ENCODE assay signal across 17 cellular contexts in the genomic region with DNA sequence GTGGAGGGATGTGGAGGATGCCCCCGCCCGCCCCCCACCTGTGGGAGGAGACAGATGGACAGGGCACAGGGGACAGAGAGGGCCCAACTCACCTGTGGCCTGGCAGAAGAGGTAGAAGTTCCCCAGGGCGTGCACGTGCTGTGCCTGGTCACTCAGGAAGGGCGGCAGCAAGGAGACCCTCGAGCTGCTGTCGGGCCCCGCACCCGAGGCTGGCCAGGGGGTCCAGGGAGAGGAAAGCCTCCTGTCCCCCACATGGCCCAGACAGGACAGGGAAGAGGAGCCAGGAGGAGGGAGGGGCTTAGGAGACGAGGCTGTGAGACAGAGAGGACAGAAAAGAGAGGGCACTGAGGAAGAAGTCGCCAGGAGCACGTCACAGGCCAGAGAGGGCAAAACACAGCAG. TPM values are rescaled to one million over a fixed set of nuclear protein-coding genes. Genes with fewer than 3 reads are reported as not detected.
DNase-seq lines count a peak whose midpoint lies in the region; ATAC-seq and TF ChIP-seq lines count a peak whose summit lies in the region.
"Had no signal": no experiment of that assay in that cellular context is flagged by ENCODE, and none has a peak within 500 bp of the region (broad histone marks: within the 10 kb centered on the region; RNA-seq: fewer than 3 reads in every experiment).

No MANE protein-coding gene starts in this region.

- H3K9me3 ChIP-seq in BLaER1, result no peaks in the 10 kb centered on the region
- H3K9me3 ChIP-seq in CD8-positive, alpha-beta T cell (ENCODE audit: low read length), result no peaks in the 10 kb centered on the region
- H3K9me3 ChIP-seq: esophagus squamous epithelium, pancreas, uterus had no signal

- H3K4me2 ChIP-seq in BLaER1, result peak overlapping the region; percentile 90; the same call in 1 of the 2 replicates
- H3K4me2 ChIP-seq: KMS-11 had no signal

- peak overlapping the region; percentile 79 for H3K27ac Mint-ChIP-seq in CD8-positive, alpha-beta T cell
- peak overlapping the region; percentile 66 to 94 for H3K27ac Mint-ChIP-seq in activated naive CD4-positive, alpha-beta T cell treated with anti-CD3 and anti-CD28 coated beads, Interleukin-2, amount 50 U/mL, for 72 hours
- H3K27ac Mint-ChIP-seq in memory B cell (peak overlapping the region; percentile 69), nephron progenitor cell (no peak overlapping the region)

- no peaks in the 10 kb centered on the region for H3K9me3 Mint-ChIP-seq in CD8-positive, alpha-beta T cell
- no peaks in the 10 kb centered on the region for H3K9me3 Mint-ChIP-seq in activated naive CD4-positive, alpha-beta T cell treated with anti-CD3 and anti-CD28 coated beads, Interleukin-2, amount 50 U/mL, for 72 hours
- H3K9me3 Mint-ChIP-seq in memory B cell (no peaks in the 10 kb centered on the region), nephron progenitor cell (no peaks in the 10 kb centered on the region)

- H3K4me3 Mint-ChIP-seq in CD8-positive, alpha-beta T cell, result no peak overlapping the region
- H3K4me3 Mint-ChIP-seq in memory B cell, result no peak overlapping the region
- no peak overlapping the region for H3K4me3 Mint-ChIP-seq in nephron progenitor cell

- intact Hi-C loops in CD8-positive, alpha-beta T cell (cut with DNase I, micrococcal nuclease), result no loop called here

- H3K4me3 ChIP-seq in BLaER1, result no peak overlapping the region
- no peak overlapping the region for H3K4me3 ChIP-seq in CD8-positive, alpha-beta T cell (ENCODE audit: low read depth, low read length)
- H3K4me3 ChIP-seq: esophagus squamous epithelium, pancreas, uterus had no signal

- no peak overlapping the region for H3K9ac ChIP-seq in BLaER1
- H3K9ac ChIP-seq: KMS-11 had no signal

- 0 out of 2 replicates have a peak overlapping the region, but pooled peaks have one; percentile 22 for H3K27ac ChIP-seq in BLaER1
- no peak overlapping the region for H3K27ac ChIP-seq in CD8-positive, alpha-beta T cell (ENCODE audit: low read depth, low read length)
- H3K27ac ChIP-seq: esophagus squamous epithelium, KMS-11, pancreas, uterus had no signal

- H3K36me3 Mint-ChIP-seq in CD8-positive, alpha-beta T cell, result peaks cover 56% of the 10 kb centered on the region
- peaks cover 27 to 47% of the 10 kb centered on the region in 2 donors for H3K36me3 Mint-ChIP-seq in activated naive CD4-positive, alpha-beta T cell treated with anti-CD3 and anti-CD28 coated beads, Interleukin-2, amount 50 U/mL, for 72 hours
- H3K36me3 Mint-ChIP-seq in memory B cell (peaks cover 13% of the 10 kb centered on the region), nephron progenitor cell (ENCODE audit: low read depth) (peaks cover 33% of the 10 kb centered on the region)

- H3K27me3 Mint-ChIP-seq in CD8-positive, alpha-beta T cell (ENCODE audit: low read depth), result no peaks in the 10 kb centered on the region
- H3K27me3 Mint-ChIP-seq in memory B cell, result no peaks in the 10 kb centered on the region
- no peaks in the 10 kb centered on the region for H3K27me3 Mint-ChIP-seq in nephron progenitor cell (ENCODE audit: low read depth, poor library complexity)

- CTCF ChIA-PET in CD8-positive, alpha-beta T cell (lab: Charles Lee), result interaction anchor here (1.1 kb wide), 1 partner anchor 9 kb away, joined by 3 read pairs; no protein-coding TSS in a partner anchor

- peaks cover 53% of the 10 kb centered on the region for H3K36me3 ChIP-seq in BLaER1
- H3K36me3 ChIP-seq in CD8-positive, alpha-beta T cell (ENCODE audit: insufficient read depth, low read length), result peaks cover 53% of the 10 kb centered on the region
- H3K36me3 ChIP-seq: pancreas, uterus had no signal

- no peak for ATAC-seq in CD8-positive, alpha-beta T cell
- ATAC-seq in activated naive CD4-positive, alpha-beta T cell treated with anti-CD3 and anti-CD28 coated beads, Interleukin-2, amount 50 U/mL, for 72 hours, result no peak
- ATAC-seq in memory B cell (ENCODE audit: low read depth) (no peak), GM18517 (IDR thresholded peaks at IDR 0.05; ENCODE audit: unreplicated experiment) (no peak)
- ATAC-seq: left ventricle myocardium superior, pancreas had no signal

- H3K27me3 ChIP-seq in BLaER1, result no peaks in the 10 kb centered on the region
- H3K27me3 ChIP-seq in CD8-positive, alpha-beta T cell (ENCODE audit: insufficient read depth, low read length), result no peaks in the 10 kb centered on the region
- H3K27me3 ChIP-seq: esophagus squamous epithelium, pancreas, uterus had no signal

- peaks cover 63% of the 10 kb centered on the region for H3K4me1 ChIP-seq in BLaER1
- H3K4me1 ChIP-seq in CD8-positive, alpha-beta T cell (ENCODE audit: insufficient read depth, low read length), result peaks cover 14% of the 10 kb centered on the region
- H3K4me1 ChIP-seq: pancreas, uterus had no signal

- no peak for TF ChIP-seq CTCF in CD8-positive, alpha-beta T cell (IDR thresholded peaks at IDR 0.05)
- TF ChIP-seq CTCF in nephron progenitor cell (IDR thresholded peaks at IDR 0.05), result no peak

- POLR2A ChIA-PET in CD8-positive, alpha-beta T cell (lab: Charles Lee), result no interaction called here

- no peak for DNase-seq in CD8-positive, alpha-beta T cell
- no peak for DNase-seq in activated naive CD4-positive, alpha-beta T cell treated with anti-CD3 and anti-CD28 coated beads, Interleukin-2, amount 50 U/mL, for 72 hours (ENCODE audit: low spot score in 2 of 2)
- DNase-seq in memory B cell (ENCODE audit: low spot score in 2 of 2) (no peak), HK-2 (ENCODE audit: unreplicated experiment) (no peak), nephron progenitor cell (no peak)
- DNase-seq: activated CD8-positive, alpha-beta memory T cell treated with anti-CD3 and anti-CD28 coated beads, Interleukin-2, amount 50 U/mL, for 4 hours; esophagus squamous epithelium; left ventricle myocardium superior; NCI-H1048; NCI-H2029; NCI-H510A; RPMI8226; uterus had no signal

- H4K20me1 ChIP-seq in BLaER1, result peaks cover 85% of the 10 kb centered on the region

- H3K4me1 Mint-ChIP-seq in CD8-positive, alpha-beta T cell (ENCODE audit: low read depth), result peaks cover 48% of the 10 kb centered on the region
- H3K4me1 Mint-ChIP-seq in memory B cell (peaks cover 28% of the 10 kb centered on the region), nephron progenitor cell (peaks cover 47% of the 10 kb centered on the region)

RNA-seq across cellular contexts. Expression of a gene that starts 58.4 kb away (rescaled TPM):
- 10 to 100 TPM; 90.2 to 92.1 TPM for total RNA-seq in CD8-positive, alpha-beta T cell
- 10 to 100 TPM; 42.8 to 52.0 TPM for total RNA-seq in activated naive CD4-positive, alpha-beta T cell treated with anti-CD3 and anti-CD28 coated beads, Interleukin-2, amount 50 U/mL, for 72 hours
